15 cellular contexts compared by ENCODE assay signal in the genomic region with DNA sequence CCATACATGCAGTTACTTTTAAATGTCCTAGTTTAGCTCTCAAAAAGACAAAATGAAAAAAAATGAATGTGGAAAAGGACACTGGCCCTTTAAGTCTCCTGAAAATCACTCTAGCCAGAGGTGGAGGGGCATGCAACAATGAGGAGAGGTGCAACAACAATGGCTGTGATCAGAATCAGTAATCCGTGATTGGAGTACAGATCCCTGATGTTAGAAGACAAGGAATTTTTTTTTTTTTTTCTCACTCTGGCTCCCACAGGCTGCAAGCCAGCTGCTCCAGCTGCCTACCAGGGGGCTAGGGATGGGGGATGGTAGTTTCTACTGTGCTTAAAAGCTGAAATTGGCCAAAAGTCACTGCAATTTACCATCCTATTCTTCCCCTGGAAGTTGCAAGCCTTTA. TPM values are rescaled to one million over a fixed set of nuclear protein-coding genes. Genes with fewer than 3 reads are reported as not detected.
DNase-seq lines count a peak whose midpoint lies in the region; ATAC-seq and TF ChIP-seq lines count a peak whose summit lies in the region.
"Had no signal": no experiment of that assay in that cellular context is flagged by ENCODE, and none has a peak within 500 bp of the region (broad histone marks: within the 10 kb centered on the region; RNA-seq: fewer than 3 reads in every experiment).

No MANE protein-coding gene starts in this region.

- no peaks in the 10 kb centered on the region for H3K36me3 ChIP-seq in PC-3 (ENCODE audit: low read depth, low read length)
- H3K36me3 ChIP-seq: BE2C had no signal

- H2BK20ac ChIP-seq in H9 (ENCODE audit: low read depth, low read length, poor library complexity, severe bottlenecking), result no peak overlapping the region

- H3K27ac Mint-ChIP-seq in H9 (peak overlapping the region; percentile 69 to 87 (median 73); a peak in 6 of 7 replicates), endothelial cell (ENCODE audit: unreplicated experiment) (no peak overlapping the region), neural crest cell (ENCODE audit: unreplicated experiment) (peak overlapping the region; percentile 81), progenitor cell of endocrine pancreas (no peak overlapping the region)

- no peak overlapping the region for H2BK5ac ChIP-seq in H9 (ENCODE audit: insufficient read length, low read length)

- H3K27me3 ChIP-seq in H9 (ENCODE audit: insufficient read depth, low read length), result no peaks in the 10 kb centered on the region
- no peaks in the 10 kb centered on the region for H3K27me3 ChIP-seq in PC-3 (ENCODE audit: low read length)
- H3K27me3 ChIP-seq: BE2C had no signal

- no peak overlapping the region for H3T11ph ChIP-seq in H9 (ENCODE audit: low read length)

- H3K9me2 ChIP-seq in PC-3 (replicated peaks; ENCODE audit: low read length), result no peaks in the 10 kb centered on the region

- H4K20me1 ChIP-seq in H9 (ENCODE audit: control insufficient read depth, insufficient read depth, insufficient read length) (no peaks in the 10 kb centered on the region), PC-3 (ENCODE audit: low read length) (no peaks in the 10 kb centered on the region)

- no peak overlapping the region for H2BK15ac ChIP-seq in H9 (ENCODE audit: low read depth, low read length)

- H3K4me3 ChIP-seq in PC-3 (ENCODE audit: low read length), result no peak overlapping the region

- H3K4me1 ChIP-seq in H9 (ENCODE audit: insufficient read depth, low read length), result peaks cover 6% of the 10 kb centered on the region
- no peaks in the 10 kb centered on the region for H3K4me1 ChIP-seq in PC-3 (ENCODE audit: insufficient read depth, low read length)
- H3K4me1 ChIP-seq: BE2C had no signal

- no peak overlapping the region for H3K27ac ChIP-seq in H9 (ENCODE audit: insufficient read length, low read depth, low read length)
- H3K27ac ChIP-seq in PC-3 (ENCODE audit: low read length), result no peak overlapping the region

- TF ChIP-seq CTCF in H9 (conservative IDR thresholded peaks at IDR 0.05) (no peak), endothelial cell (IDR thresholded peaks at IDR 0.05; ENCODE audit: unreplicated experiment) (no peak), neural crest cell (conservative IDR thresholded peaks at IDR 0.05) (no peak), PC-3 (conservative IDR thresholded peaks at IDR 0.05; ENCODE audit: low read depth, low read length) (no peak), progenitor cell of endocrine pancreas (IDR thresholded peaks at IDR 0.05; ENCODE audit: unreplicated experiment) (no peak)

- no CpG with 5 or more reads among the region's 1 CpG for WGBS in H9 (ENCODE audit: extremely low coverage, insufficient read length, low lambda C conversion rate)

- no peaks in the 10 kb centered on the region for H3K27me3 Mint-ChIP-seq in H9 (ENCODE audit: low read depth)
- peaks cover under 1% of the 10 kb centered on the region for H3K27me3 Mint-ChIP-seq in endothelial cell (ENCODE audit: unreplicated experiment)
- no peaks in the 10 kb centered on the region for H3K27me3 Mint-ChIP-seq in neural crest cell (ENCODE audit: low read depth)
- no peaks in the 10 kb centered on the region for H3K27me3 Mint-ChIP-seq in progenitor cell of endocrine pancreas

- H3K23me2 ChIP-seq in H9 (ENCODE audit: insufficient read length, low read depth, low read length, poor library complexity, severe bottlenecking), result no peaks in the 10 kb centered on the region

- H3K4me3 Mint-ChIP-seq in H9 (peak overlapping the region in 1 of 2 experiments; percentile 1; a peak in 2 of 5 replicates), endothelial cell (ENCODE audit: unreplicated experiment) (peak overlapping the region; percentile 72), neural crest cell (no peak overlapping the region), progenitor cell of endocrine pancreas (ENCODE audit: low read depth) (no peak overlapping the region)

- H3K9me3 ChIP-seq in H9 (ENCODE audit: control insufficient read depth, low read depth, low read length) (no peaks in the 10 kb centered on the region), PC-3 (ENCODE audit: low read length) (no peaks in the 10 kb centered on the region)
- H3K9me3 ChIP-seq: BE2C had no signal

- no peak overlapping the region for H3K4ac ChIP-seq in H9 (ENCODE audit: low read depth, low read length)

- intact Hi-C loops in PC-3 (cut with micrococcal nuclease), result no loop called here

- no TSS peak for BruUV-seq in PC-3 (replicated peaks; lab: Mats Ljungman, UMichigan)

- no peaks in the 10 kb centered on the region for H3F3A ChIP-seq in PC-3 (ENCODE audit: low read length, unreplicated experiment)

- H4K5ac ChIP-seq in H9 (ENCODE audit: insufficient read length, low read depth, low read length), result no peak overlapping the region

- POLR2A ChIA-PET in PC-3 (lab: Charles Lee; ENCODE audit: unreplicated experiment), result no interaction called here

- H2AK5ac ChIP-seq in H9 (ENCODE audit: insufficient read length, low read length), result no peak overlapping the region

- CTCF ChIA-PET in PC-3 (lab: Charles Lee), result no interaction called here

- H3K9ac ChIP-seq in H9 (ENCODE audit: extremely low read depth, insufficient read length, low read length), result no peak overlapping the region
- no peak overlapping the region for H3K9ac ChIP-seq in PC-3 (ENCODE audit: low read length)

- H3K79me1 ChIP-seq in H9 (ENCODE audit: insufficient read depth, low read depth, low read length, poor library complexity, severe bottlenecking), result no peaks in the 10 kb centered on the region

- H3K36me3 Mint-ChIP-seq in H9 (ENCODE audit: insufficient read depth in 1 of 3, low read depth in 3 of 3), result peaks cover 7 to 20% (median 12%) of the 10 kb centered on the region in 3 experiments
- H3K36me3 Mint-ChIP-seq in endothelial cell (ENCODE audit: low read depth, unreplicated experiment), result no peaks in the 10 kb centered on the region
- H3K36me3 Mint-ChIP-seq in neural crest cell (ENCODE audit: low read depth), result peaks cover 11% of the 10 kb centered on the region
- peaks cover 2% of the 10 kb centered on the region for H3K36me3 Mint-ChIP-seq in progenitor cell of endocrine pancreas (ENCODE audit: insufficient read depth)

- no peak overlapping the region for H3K18ac ChIP-seq in H9 (ENCODE audit: insufficient read length, low read depth, low read length)

- no peak overlapping the region for H2BK120ac ChIP-seq in H9 (ENCODE audit: low read depth, low read length, poor library complexity, severe bottlenecking)

- peaks cover 14 to 16% of the 10 kb centered on the region in 2 experiments for H3K9me3 Mint-ChIP-seq in H9
- H3K9me3 Mint-ChIP-seq in endothelial cell (ENCODE audit: unreplicated experiment), result no peaks in the 10 kb centered on the region
- peaks cover 3% of the 10 kb centered on the region for H3K9me3 Mint-ChIP-seq in neural crest cell
- peaks cover 13% of the 10 kb centered on the region for H3K9me3 Mint-ChIP-seq in progenitor cell of endocrine pancreas (ENCODE audit: low read depth)

- no peak overlapping the region for H4K8ac ChIP-seq in H9 (replicated peaks; ENCODE audit: insufficient read length, low read depth, low read length)

- no peak for ATAC-seq in PC-3
- no peak for ATAC-seq in GM19324 (IDR thresholded peaks at IDR 0.05; ENCODE audit: low FRiP score, unreplicated experiment)
- ATAC-seq: Panc1, SK-N-SH treated with all-trans-retinoic acid at 6 μM for 48 hours had no signal

- DNase-seq in H9 (no peak), NCI-H2171 treated with DMSO at 0.1 percent for 48 hours (lab: John Stamatoyannopoulos, UW) (peak; percentile 44), endothelial cell (ENCODE audit: low spot score) (no peak), neural crest cell (ENCODE audit: low read depth, low spot score) (no peak), PC-3 (no peak), progenitor cell of endocrine pancreas (ENCODE audit: low spot score, unreplicated experiment) (no peak)
- DNase-seq: BE2C, DMS153, NCI-H1417 treated with DMSO at 0.1 percent for 48 hours, NCI-H2029, Right ventricle myocardium superior had no signal

- H3K14ac ChIP-seq in H9 (ENCODE audit: insufficient read depth, low read length), result no peak overlapping the region

- H3K79me2 ChIP-seq in H9 (ENCODE audit: insufficient read depth, low read length), result no peaks in the 10 kb centered on the region
- no peaks in the 10 kb centered on the region for H3K79me2 ChIP-seq in PC-3 (ENCODE audit: low read length)

- no peak overlapping the region for H4K91ac ChIP-seq in H9 (ENCODE audit: insufficient read length, low read depth, low read length)

- peaks cover 20% of the 10 kb centered on the region in 2 experiments for H3K4me1 Mint-ChIP-seq in H9
- peaks cover 20% of the 10 kb centered on the region for H3K4me1 Mint-ChIP-seq in endothelial cell (ENCODE audit: unreplicated experiment)
- peaks cover 40% of the 10 kb centered on the region for H3K4me1 Mint-ChIP-seq in neural crest cell
- H3K4me1 Mint-ChIP-seq in progenitor cell of endocrine pancreas (ENCODE audit: low read depth), result no peaks in the 10 kb centered on the region

- H2BK12ac ChIP-seq in H9 (ENCODE audit: insufficient read length, low read depth, low read length), result no peak overlapping the region

- H3K4me2 ChIP-seq in H9 (ENCODE audit: insufficient read depth, insufficient read length, low read length), result no peak overlapping the region
- no peak overlapping the region for H3K4me2 ChIP-seq in PC-3 (ENCODE audit: low read length)

- no peak overlapping the region for H3K56ac ChIP-seq in H9 (ENCODE audit: insufficient read length, low read depth, low read length)

- H2AFZ ChIP-seq in H9 (ENCODE audit: low read length) (no peak overlapping the region), PC-3 (ENCODE audit: low read length) (no peak overlapping the region)

- H3K23ac ChIP-seq in H9 (ENCODE audit: insufficient read length, low read depth, low read length), result no peak overlapping the region

RNA-seq across cellular contexts. Expression of a gene that starts 54.5 kb away (rescaled TPM):
- total RNA-seq in H9 (2021) (0.09 and 0.13 TPM in 2 replicates), endothelial cell (ENCODE audit: unreplicated experiment) (1.9 TPM), neural crest cell (0.07 and 0.11 TPM in 2 replicates), PC-3 (2014; rRNA removed) (not detected in 2 replicates), progenitor cell of endocrine pancreas (0.09 TPM in 1 of 2 replicates, not detected in the other)
- total RNA-seq: T-helper 1 cell treated with Interleukin-12 subunit alpha and Interleukin-12 subunit beta and Interleukin-4 antibody, amounts not matched to agents 30 ng/mL and 1 ng/mL, for 36 hours had no signal

RNA-seq across cellular contexts. Expression of a gene that starts 58.2 kb away (rescaled TPM):
- 0.11 TPM in 1 of 2 replicates, not detected in the other for total RNA-seq in H9 (2021)
- 0.10 TPM for total RNA-seq in endothelial cell (ENCODE audit: unreplicated experiment)
- not detected in 2 replicates for total RNA-seq in neural crest cell
- total RNA-seq in PC-3 (2014; rRNA removed), result 0.04 and 0.12 TPM in 2 replicates
- not detected in 2 replicates for total RNA-seq in progenitor cell of endocrine pancreas

Comparison
In these comparisons a context has a peak if more than half of its experiments do, and no peak if none do; other contexts are left out.
1. H3K27ac Mint-ChIP-seq: peak in H9 (3 of 3) and neural crest cell (single experiment); none in endothelial cell (single experiment) and progenitor cell of endocrine pancreas (single experiment).